Comparison of ENCODE assay signal across 12 cellular contexts in genomic region chr5:378976-379742, GRCh38. TPM values are rescaled to one million over a fixed set of nuclear protein-coding genes. Genes with fewer than 3 reads are reported as not detected.
DNase-seq lines count a peak whose midpoint lies in the region; ATAC-seq and TF ChIP-seq lines count a peak whose summit lies in the region.
"Had no signal": no experiment of that assay in that cellular context is flagged by ENCODE, and none has a peak within 500 bp of the region (broad histone marks: within the 10 kb centered on the region; RNA-seq: fewer than 3 reads in every experiment).

No MANE protein-coding gene starts in this region.

- H3K27me3 ChIP-seq in PC-3 (ENCODE audit: low read length) (no peaks in the 10 kb centered on the region), sigmoid colon (peaks cover 0 to 14% (median 11%) of the 10 kb centered on the region in 3 donors)

- WGBS in sigmoid colon, 2 donors, result 88 to 91% methylated on average over 16 of the region's 16 CpGs

- no peaks in the 10 kb centered on the region for H3F3A ChIP-seq in PC-3 (ENCODE audit: low read length, unreplicated experiment)

- H3K27ac ChIP-seq in PC-3 (ENCODE audit: low read length), result no peak overlapping the region
- H3K27ac ChIP-seq in sigmoid colon, result no peak overlapping the region
- H3K27ac ChIP-seq: 22Rv1, tibial artery had no signal

- DNase-seq in DMS53 (lab: John Stamatoyannopoulos, UW), result peak; percentile 45
- no peak for DNase-seq in DMS53 treated with DMSO at 0.1 percent for 48 hours (lab: John Stamatoyannopoulos, UW; ENCODE audit: unreplicated experiment)
- peak; percentile 5 for DNase-seq in PC-3
- DNase-seq in astrocyte of the hippocampus (ENCODE audit: low read depth, low spot score), result peak; percentile 57
- DNase-seq in sigmoid colon, result peak; percentile 46
- no peak for DNase-seq in effector CD8-positive, alpha-beta T cell (lab: John Stamatoyannopoulos, UW)
- DNase-seq in DMS79 (lab: John Stamatoyannopoulos, UW), result no peak
- DNase-seq in glomerular visceral epithelial cell (ENCODE audit: extremely low spot score), result no peak
- DNase-seq: activated B cell treated with CpG ODN at 0.5 μM for 24 hours, naive B cell had no signal

- TF ChIP-seq CTCF in PC-3 (conservative IDR thresholded peaks at IDR 0.05; ENCODE audit: low read depth, low read length) (no peak), sigmoid colon (IDR thresholded peaks at IDR 0.05) (no peak)

- no peaks in the 10 kb centered on the region for H4K20me1 ChIP-seq in PC-3 (ENCODE audit: low read length)

- no TSS peak for BruUV-seq in PC-3 (replicated peaks; lab: Mats Ljungman, UMichigan)

- H3K4me1 ChIP-seq in PC-3 (ENCODE audit: insufficient read depth, low read length), result peaks cover 4% of the 10 kb centered on the region; the same call in 1 of the 2 replicates
- H3K4me1 ChIP-seq in sigmoid colon, result peaks cover 0 to 4% (median 3%) of the 10 kb centered on the region in 4 donors

- H3K9me3 ChIP-seq in PC-3 (ENCODE audit: low read length), result peaks cover 7% of the 10 kb centered on the region; the same call in 1 of the 2 replicates
- no peaks in the 10 kb centered on the region for H3K9me3 ChIP-seq in sigmoid colon
- H3K9me3 ChIP-seq: tibial artery had no signal

- H3K36me3 ChIP-seq in PC-3 (ENCODE audit: low read depth, low read length) (no peaks in the 10 kb centered on the region), sigmoid colon (no peaks in the 10 kb centered on the region)
- H3K36me3 ChIP-seq: tibial artery had no signal

- ATAC-seq in PC-3, result no peak

- TF ChIP-seq POLR2A in sigmoid colon (IDR thresholded peaks at IDR 0.05), result no peak

- H3K4me2 ChIP-seq in PC-3 (ENCODE audit: low read length), result no peak overlapping the region

- no peaks in the 10 kb centered on the region for H3K79me2 ChIP-seq in PC-3 (ENCODE audit: low read length)

- intact Hi-C loops in PC-3 (cut with micrococcal nuclease), result no loop called here
- intact Hi-C loops in sigmoid colon (cut with DNase I), result no loop called here

- H3K4me3 ChIP-seq in PC-3 (ENCODE audit: low read length) (no peak overlapping the region), sigmoid colon (no peak overlapping the region)
- H3K4me3 ChIP-seq: tibial artery had no signal

- POLR2A ChIA-PET in PC-3 (lab: Charles Lee; ENCODE audit: unreplicated experiment), result interaction anchor here (0.6 kb wide), 1 partner anchor 22 kb away, joined by 3 read pairs; no protein-coding TSS in a partner anchor

- no peak for TF ChIP-seq EP300 in sigmoid colon (IDR thresholded peaks at IDR 0.05)

- H3K9me2 ChIP-seq in PC-3 (replicated peaks; ENCODE audit: low read length), result no peaks in the 10 kb centered on the region

- no peak overlapping the region for H3K9ac ChIP-seq in PC-3 (ENCODE audit: low read length)

- CTCF ChIA-PET in PC-3 (lab: Charles Lee), result no interaction called here

- no peak overlapping the region for H2AFZ ChIP-seq in PC-3 (ENCODE audit: low read length)

RNA-seq across cellular contexts. Expression of gene AHRR, which starts 57.6 kb away (rescaled TPM):
- total RNA-seq in PC-3 (2014; rRNA removed) (1.6 and 1.9 TPM in 2 replicates), sigmoid colon (1 to 10 TPM in 1 of 4 donors, under 1 TPM in 2, not detected in 1; under 0.01 to 1.4 (median 0.68) TPM)
- 1 to 10 TPM in 2 of 3 donors, under 1 TPM in 1; 0.85 to 1.8 (median 1.2) TPM for polyA plus RNA-seq in sigmoid colon

Comparison
In these comparisons a context has a peak if more than half of its experiments do, and no peak if none do; other contexts are left out.
1. DNase-seq: peak in DMS53 (single experiment), PC-3 (single experiment), astrocyte of the hippocampus (single experiment) and sigmoid colon (single experiment); none in DMS53 treated with DMSO at 0.1 percent for 48 hours (single experiment), effector CD8-positive, alpha-beta T cell (single experiment), DMS79 (single experiment) and glomerular visceral epithelial cell (single experiment).